In genomic region chr3:10352146-10352911, GRCh38 we compare ENCODE assay signal across 18 cellular contexts. TPM values are rescaled to one million over a fixed set of nuclear protein-coding genes. Genes with fewer than 3 reads are reported as not detected.
DNase-seq lines count a peak whose midpoint lies in the region; ATAC-seq, FAIRE-seq and TF ChIP-seq lines count a peak whose summit lies in the region.
"Had no signal": no experiment of that assay in that cellular context is flagged by ENCODE, and none has a peak within 500 bp of the region (broad histone marks: within the 10 kb centered on the region; RNA-seq: fewer than 3 reads in every experiment).

No MANE protein-coding gene starts in this region.

- H3K27me3 Mint-ChIP-seq in astrocyte (ENCODE audit: low read depth, unreplicated experiment) (peaks cover 53% of the 10 kb centered on the region), glutamatergic neuron (ENCODE audit: unreplicated experiment) (peaks cover 10% of the 10 kb centered on the region)

- no TSS peak for BruUV-seq in PC-9 (replicated peaks; lab: Mats Ljungman, UMichigan)

- H4K20me1 ChIP-seq in astrocyte (ENCODE audit: insufficient read depth, low read length) (no peaks in the 10 kb centered on the region), PC-9 (ENCODE audit: insufficient read depth) (peaks cover 2% of the 10 kb centered on the region; the same call in 1 of the 2 replicates)

- no peak for TF ChIP-seq CTCF in astrocyte (IDR thresholded peaks at IDR 0.05; ENCODE audit: insufficient read depth, low read depth, low read length)
- no peak for TF ChIP-seq CTCF in glutamatergic neuron (IDR thresholded peaks at IDR 0.05; ENCODE audit: partially characterized antibody, unreplicated experiment)
- TF ChIP-seq CTCF in PC-9 (conservative IDR thresholded peaks at IDR 0.05): no peak
- no peak for TF ChIP-seq CTCF in omental fat pad (IDR thresholded peaks at IDR 0.05)

- peak overlapping the region; percentile 75 for H3K4me2 ChIP-seq in astrocyte (ENCODE audit: low read length)
- peak overlapping the region; percentile 68 for H3K4me2 ChIP-seq in skeletal muscle satellite cell (ENCODE audit: low read length)
- no peak overlapping the region for H3K4me2 ChIP-seq in PC-9

- H3K9me3 ChIP-seq in astrocyte (ENCODE audit: insufficient read depth, low read depth, low read length) (no peaks in the 10 kb centered on the region), skeletal muscle satellite cell (replicated peaks; ENCODE audit: low read length) (no peaks in the 10 kb centered on the region), PC-9 (ENCODE audit: insufficient read depth, low read depth) (no peaks in the 10 kb centered on the region)
- H3K9me3 ChIP-seq: colonic mucosa, prostate gland, thoracic aorta had no signal

- H3K27me3 ChIP-seq in astrocyte (ENCODE audit: insufficient read depth, low read length) (no peaks in the 10 kb centered on the region), skeletal muscle satellite cell (ENCODE audit: control insufficient read depth, insufficient read depth, low read length) (no peaks in the 10 kb centered on the region), PC-9 (ENCODE audit: insufficient read depth, low read depth) (peaks cover 93% of the 10 kb centered on the region)
- H3K27me3 ChIP-seq: colonic mucosa had no signal

- peaks cover 40% of the 10 kb centered on the region for H3K4me1 ChIP-seq in astrocyte (ENCODE audit: insufficient read depth, low read length)
- peaks cover 49% of the 10 kb centered on the region for H3K4me1 ChIP-seq in skeletal muscle satellite cell (ENCODE audit: control insufficient read depth, insufficient read depth, low read length)
- H3K4me1 ChIP-seq in PC-9 (replicated peaks; ENCODE audit: insufficient read depth): no peaks in the 10 kb centered on the region
- H3K4me1 ChIP-seq: colonic mucosa, prostate gland had no signal

- H3K4me3 Mint-ChIP-seq in astrocyte (ENCODE audit: unreplicated experiment) (no peak overlapping the region), glutamatergic neuron (ENCODE audit: unreplicated experiment) (no peak overlapping the region)
- H3K4me3 Mint-ChIP-seq: activated CD4-positive, alpha-beta memory T cell treated with anti-CD3 and anti-CD28 coated beads for 36 hours; T-cell had no signal

- H3K36me3 ChIP-seq in astrocyte (ENCODE audit: insufficient read depth, low read length) (no peaks in the 10 kb centered on the region), skeletal muscle satellite cell (ENCODE audit: insufficient read depth, low read length) (no peaks in the 10 kb centered on the region), PC-9 (ENCODE audit: low read depth) (no peaks in the 10 kb centered on the region)
- H3K36me3 ChIP-seq: colonic mucosa, prostate gland, thoracic aorta had no signal

- ATAC-seq in omental fat pad (ENCODE audit: low FRiP score) (no peak), GM19452 (IDR thresholded peaks at IDR 0.05; ENCODE audit: unreplicated experiment) (no peak)
- ATAC-seq: T-cell had no signal

- H3K9me2 ChIP-seq in PC-9 (ENCODE audit: insufficient read depth): no peaks in the 10 kb centered on the region

- H2AFZ ChIP-seq in astrocyte (ENCODE audit: low read depth, low read length) (no peak overlapping the region), PC-9 (no peak overlapping the region)

- POLR2A ChIA-PET in HEK293T (lab: Yijun Ruan, JAX): no interaction called here
- POLR2A ChIA-PET in PC-9 (lab: Charles Lee; ENCODE audit: unreplicated experiment): no interaction called here

- no peak for FAIRE-seq in astrocyte (lab: Jason Lieb, UNC)

- intact Hi-C loops in PC-9 (cut with micrococcal nuclease; ENCODE audit: unreplicated experiment): no loop called here

- H3K9ac ChIP-seq in astrocyte (ENCODE audit: low read length): peak overlapping the region; percentile 69
- H3K9ac ChIP-seq in skeletal muscle satellite cell (ENCODE audit: low read depth, low read length): peak overlapping the region; percentile 71

- H3F3A ChIP-seq in PC-9 (ENCODE audit: insufficient read depth, low read depth): no peaks in the 10 kb centered on the region

- H3K36me3 Mint-ChIP-seq in astrocyte (ENCODE audit: low read depth, unreplicated experiment) (no peaks in the 10 kb centered on the region), glutamatergic neuron (ENCODE audit: unreplicated experiment) (no peaks in the 10 kb centered on the region)
- H3K36me3 Mint-ChIP-seq: activated CD4-positive, alpha-beta memory T cell treated with anti-CD3 and anti-CD28 coated beads for 36 hours; T-cell had no signal

- H3K27ac ChIP-seq in astrocyte (ENCODE audit: low read depth, low read length) (peak overlapping the region; percentile 73), PC-9 (no peak overlapping the region)
- H3K27ac ChIP-seq: colonic mucosa, prostate gland, thoracic aorta had no signal

- no peak overlapping the region for H3K4me3 ChIP-seq in astrocyte (ENCODE audit: insufficient read depth, low read depth, low read length)
- no peak overlapping the region for H3K4me3 ChIP-seq in skeletal muscle satellite cell (ENCODE audit: low read length)
- no peak overlapping the region for H3K4me3 ChIP-seq in PC-9
- H3K4me3 ChIP-seq: colonic mucosa, prostate gland, thoracic aorta had no signal

- CTCF ChIA-PET in HEK293T (lab: Yijun Ruan, JAX) (no interaction called here), PC-9 (lab: Charles Lee) (interaction anchor here (0.5 kb wide), 1 partner anchor 999 kb away, joined by 3 read pairs; no protein-coding TSS in a partner anchor)

- peak; percentile 31 for DNase-seq in HEK293T (ENCODE audit: extremely low spot score)
- peak; percentile 88 for DNase-seq in astrocyte (ENCODE audit: low read depth)
- no peak for DNase-seq in glutamatergic neuron
- no peak for DNase-seq in PC-9
- no peak for DNase-seq in COLO668 (lab: John Stamatoyannopoulos, UW; ENCODE audit: unreplicated experiment)
- DNase-seq in omental fat pad (ENCODE audit: low spot score): no peak
- DNase-seq: activated CD4-positive, alpha-beta memory T cell treated with anti-CD3 and anti-CD28 coated beads for 36 hours; activated naive CD4-positive, alpha-beta T cell; colonic mucosa; DND-41; NCI-H1092; NCI-H69; T-cell had no signal

- no peaks in the 10 kb centered on the region for H3K9me3 Mint-ChIP-seq in astrocyte (ENCODE audit: unreplicated experiment)
- H3K9me3 Mint-ChIP-seq in glutamatergic neuron (ENCODE audit: unreplicated experiment): peaks cover 12% of the 10 kb centered on the region
- H3K9me3 Mint-ChIP-seq: activated CD4-positive, alpha-beta memory T cell treated with anti-CD3 and anti-CD28 coated beads for 36 hours; T-cell had no signal

- H3K79me2 ChIP-seq in astrocyte (ENCODE audit: insufficient read depth, low read length) (no peaks in the 10 kb centered on the region), PC-9 (ENCODE audit: low read depth) (no peaks in the 10 kb centered on the region)

- H3K27ac Mint-ChIP-seq in astrocyte (ENCODE audit: unreplicated experiment) (no peak overlapping the region), glutamatergic neuron (ENCODE audit: unreplicated experiment) (peak overlapping the region; percentile 62)
- H3K27ac Mint-ChIP-seq: activated CD4-positive, alpha-beta memory T cell treated with anti-CD3 and anti-CD28 coated beads for 36 hours; T-cell had no signal

- H3K4me1 Mint-ChIP-seq in astrocyte (ENCODE audit: low read depth, unreplicated experiment): peaks cover 9% of the 10 kb centered on the region
- H3K4me1 Mint-ChIP-seq in glutamatergic neuron (ENCODE audit: low read depth, unreplicated experiment): peaks cover 64% of the 10 kb centered on the region

TF ChIP-seq in HEK293T, 16 proteins besides CTCF, POLR2A, EP300 and RAD21:
- TF ChIP-seq FOXK2 (IDR thresholded peaks at IDR 0.05): no peak
- no peak for TF ChIP-seq ZNF384 (IDR thresholded peaks at IDR 0.05)
- TF ChIP-seq FOXM1 (IDR thresholded peaks at IDR 0.05; ENCODE audit: borderline replicate concordance): no peak
- no peak for TF ChIP-seq LEF1 (IDR thresholded peaks at IDR 0.05; ENCODE audit: borderline replicate concordance)
- TF ChIP-seq L3MBTL2 (conservative IDR thresholded peaks at IDR 0.05): no peak
- no peak for TF ChIP-seq FOXA1 (IDR thresholded peaks at IDR 0.05)

RNA-seq across cellular contexts. Expression of gene SEC13, which starts 31.4 kb away (rescaled TPM):
- total RNA-seq in astrocyte (233 and 245 TPM in 2 replicates), glutamatergic neuron (ENCODE audit: unreplicated experiment) (109 TPM), PC-9 (2021) (113 and 121 TPM in 2 replicates), omental fat pad (100 to 1,000 TPM in 2 of 4 donors, 10 to 100 TPM in 2; 86.7 to 110 (median 101) TPM)
- total RNA-seq in skeletal muscle satellite cell (2012; rRNA removed): 229 and 249 TPM in 2 replicates

RNA-seq across cellular contexts. Expression of gene GHRL, which starts 59.6 kb away (rescaled TPM):
- not detected in 2 replicates for total RNA-seq in astrocyte
- total RNA-seq in glutamatergic neuron (ENCODE audit: unreplicated experiment): 0.64 TPM
- 0.22 and 0.25 TPM in 2 replicates for total RNA-seq in skeletal muscle satellite cell (2012; rRNA removed)
- 0.48 TPM in 1 of 2 replicates, not detected in the other for total RNA-seq in PC-9 (2021)
- total RNA-seq in omental fat pad: 1 to 10 TPM in 1 of 4 donors, not detected in 3; 7.3 TPM
- total RNA-seq: glomerular endothelial cell had no signal

Comparison
In these comparisons a context has a peak if more than half of its experiments do, and no peak if none do; other contexts are left out.
1. DNase-seq: peak in HEK293T (single experiment) and astrocyte (single experiment); none in glutamatergic neuron (single experiment), PC-9 (0 of 2), COLO668 (single experiment) and omental fat pad (single experiment).